Comparison of ENCODE assay signal across 9 cellular contexts in the genomic region with DNA sequence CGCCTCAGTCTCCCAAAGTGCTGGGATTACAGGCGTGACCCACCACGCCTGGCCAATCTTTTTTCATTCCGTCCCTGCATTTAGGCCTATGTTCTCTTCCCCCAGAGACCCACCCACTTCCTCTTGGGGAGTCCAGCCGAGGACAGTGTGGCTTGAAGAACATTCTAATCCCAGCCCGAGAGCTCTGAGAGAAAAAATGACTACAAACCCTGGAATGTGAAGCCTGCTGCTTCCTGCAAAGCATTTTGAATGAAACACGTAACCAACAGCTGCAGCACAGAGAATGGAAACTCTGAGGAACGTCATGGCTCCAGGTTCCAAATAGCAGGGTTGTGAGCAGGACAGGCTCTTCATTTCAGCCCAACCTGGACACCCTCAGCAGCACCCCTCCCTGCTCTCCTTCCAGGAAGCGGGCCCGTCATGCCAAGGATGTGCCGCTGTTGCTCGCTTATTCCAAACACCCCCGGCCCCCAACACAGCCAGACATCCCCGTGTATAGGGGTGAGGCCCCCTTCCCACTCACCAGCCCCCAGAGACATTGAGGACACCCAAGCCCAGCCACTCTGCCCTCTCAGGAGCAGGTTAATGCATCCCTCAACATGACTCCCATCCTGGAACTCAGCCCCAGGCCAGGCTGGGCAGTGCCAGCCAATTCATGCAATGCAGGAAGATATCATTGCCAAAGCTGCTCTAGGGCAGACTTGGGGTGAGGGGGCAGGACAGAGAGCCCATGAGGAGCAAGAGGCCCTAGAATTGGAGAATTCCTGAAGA.
DNase-seq lines count a peak whose midpoint lies in the region; ATAC-seq and TF ChIP-seq lines count a peak whose summit lies in the region.
"Had no signal": no experiment of that assay in that cellular context is flagged by ENCODE, and none has a peak within 500 bp of the region (broad histone marks: within the 10 kb centered on the region; RNA-seq: fewer than 3 reads in every experiment).

No MANE protein-coding gene starts in this region.

- H3K4me3 ChIP-seq in AG09309 (ENCODE audit: control insufficient read depth, low read depth, low read length) (0 out of 2 replicates have a peak overlapping the region, but pooled peaks have one; percentile 3), SJSA1 (no peak overlapping the region), fibroblast of the aortic adventitia (ENCODE audit: low read depth, low read length) (no peak overlapping the region)

- no peak for TF ChIP-seq CTCF in AG09309 (IDR thresholded peaks at IDR 0.05; ENCODE audit: control insufficient read depth, insufficient read depth, low read depth, low read length, missing control alignments)
- TF ChIP-seq CTCF in fibroblast of the aortic adventitia (IDR thresholded peaks at IDR 0.05; ENCODE audit: insufficient read depth, low read length), result no peak

- peaks cover 5% of the 10 kb centered on the region; the same call in 1 of the 2 replicates for H3K9me3 ChIP-seq in SJSA1 (replicated peaks)

- H3K4me3 Mint-ChIP-seq in stimulated activated memory B cell treated with anti-CD40 and anti-IgM and Interleukin-4, amounts not matched to agents 10 μg/mL and 1 μg/mL and 100 μg/mL, for 72 hours, result no peak overlapping the region
- no peak overlapping the region for H3K4me3 Mint-ChIP-seq in activated CD8-positive, alpha-beta memory T cell treated with anti-CD3 and anti-CD28 coated beads, Interleukin-2, amount 10 ng/mL, durations not matched to agents 7 days and 5 days

- peaks cover 3% of the 10 kb centered on the region for H3K9me3 Mint-ChIP-seq in stimulated activated memory B cell treated with anti-CD40 and anti-IgM and Interleukin-4, amounts not matched to agents 10 μg/mL and 1 μg/mL and 100 μg/mL, for 72 hours
- peaks cover 4% of the 10 kb centered on the region for H3K9me3 Mint-ChIP-seq in activated CD8-positive, alpha-beta memory T cell treated with anti-CD3 and anti-CD28 coated beads, Interleukin-2, amount 10 ng/mL, durations not matched to agents 7 days and 5 days (ENCODE audit: low read depth)

- no peaks in the 10 kb centered on the region for H3K27me3 Mint-ChIP-seq in stimulated activated memory B cell treated with anti-CD40 and anti-IgM and Interleukin-4, amounts not matched to agents 10 μg/mL and 1 μg/mL and 100 μg/mL, for 72 hours
- peaks cover 4% of the 10 kb centered on the region for H3K27me3 Mint-ChIP-seq in activated CD8-positive, alpha-beta memory T cell treated with anti-CD3 and anti-CD28 coated beads, Interleukin-2, amount 10 ng/mL, durations not matched to agents 7 days and 5 days

- no peaks in the 10 kb centered on the region for H3K36me3 Mint-ChIP-seq in stimulated activated memory B cell treated with anti-CD40 and anti-IgM and Interleukin-4, amounts not matched to agents 10 μg/mL and 1 μg/mL and 100 μg/mL, for 72 hours
- H3K36me3 Mint-ChIP-seq in activated CD8-positive, alpha-beta memory T cell treated with anti-CD3 and anti-CD28 coated beads, Interleukin-2, amount 10 ng/mL, durations not matched to agents 7 days and 5 days, result peaks cover 2% of the 10 kb centered on the region

- no peak overlapping the region for H3K27ac Mint-ChIP-seq in stimulated activated memory B cell treated with anti-CD40 and anti-IgM and Interleukin-4, amounts not matched to agents 10 μg/mL and 1 μg/mL and 100 μg/mL, for 72 hours
- no peak overlapping the region for H3K27ac Mint-ChIP-seq in activated CD8-positive, alpha-beta memory T cell treated with anti-CD3 and anti-CD28 coated beads, Interleukin-2, amount 10 ng/mL, durations not matched to agents 7 days and 5 days

- CTCF ChIA-PET in activated CD8-positive, alpha-beta memory T cell treated with anti-CD3 and anti-CD28 coated beads, Interleukin-2, amount 10 ng/mL, durations not matched to agents 7 days and 5 days (lab: Charles Lee), result no interaction called here

- no peaks in the 10 kb centered on the region for H3K36me3 ChIP-seq in SJSA1

- peak overlapping the region; percentile 93 for H3K27ac ChIP-seq in SJSA1

- DNase-seq in AG09309 (ENCODE audit: low read depth), result peak; percentile 98
- DNase-seq in SJSA1 (ENCODE audit: low read depth in 1 of 2, low spot score in 2 of 2), result peak; percentile 95 to 96
- peak; percentile 100 for DNase-seq in fibroblast of the aortic adventitia (ENCODE audit: low read depth)
- peak; percentile 99 for DNase-seq in non-pigmented ciliary epithelial cell (ENCODE audit: low read depth)
- DNase-seq in OCI-M1 (lab: John Stamatoyannopoulos, UW), result no peak
- no peak for DNase-seq in activated CD8-positive, alpha-beta memory T cell treated with anti-CD3 and anti-CD28 coated beads, Interleukin-2, amount 10 ng/mL, durations not matched to agents 7 days and 5 days
- DNase-seq: NCI-H1436 treated with DMSO at 0.1 percent for 48 hours had no signal

- H3K27me3 ChIP-seq in SJSA1 (replicated peaks), result no peaks in the 10 kb centered on the region

- no peak for ATAC-seq in HG03097 (IDR thresholded peaks at IDR 0.05; ENCODE audit: low FRiP score, unreplicated experiment)
- ATAC-seq in stimulated activated memory B cell treated with anti-CD40 and anti-IgM and Interleukin-4, amounts not matched to agents 10 μg/mL and 1 μg/mL and 100 μg/mL, for 72 hours, result no peak
- no peak for ATAC-seq in activated CD8-positive, alpha-beta memory T cell treated with anti-CD3 and anti-CD28 coated beads, Interleukin-2, amount 10 ng/mL, durations not matched to agents 7 days and 5 days

- H3K4me1 ChIP-seq in SJSA1 (replicated peaks), result peaks cover 81% of the 10 kb centered on the region

- no peaks in the 10 kb centered on the region for H3K4me1 Mint-ChIP-seq in stimulated activated memory B cell treated with anti-CD40 and anti-IgM and Interleukin-4, amounts not matched to agents 10 μg/mL and 1 μg/mL and 100 μg/mL, for 72 hours
- no peaks in the 10 kb centered on the region for H3K4me1 Mint-ChIP-seq in activated CD8-positive, alpha-beta memory T cell treated with anti-CD3 and anti-CD28 coated beads, Interleukin-2, amount 10 ng/mL, durations not matched to agents 7 days and 5 days

Comparison
In these comparisons a context has a peak if more than half of its experiments do, and no peak if none do; other contexts are left out.
1. DNase-seq: peak in AG09309 (single experiment), SJSA1 (2 of 2), fibroblast of the aortic adventitia (single experiment) and non-pigmented ciliary epithelial cell (single experiment); none in OCI-M1 (single experiment) and activated CD8-positive, alpha-beta memory T cell treated with anti-CD3 and anti-CD28 coated beads, Interleukin-2, amount 10 ng/mL, durations not matched to agents 7 days and 5 days (single experiment).